In the genomic region with DNA sequence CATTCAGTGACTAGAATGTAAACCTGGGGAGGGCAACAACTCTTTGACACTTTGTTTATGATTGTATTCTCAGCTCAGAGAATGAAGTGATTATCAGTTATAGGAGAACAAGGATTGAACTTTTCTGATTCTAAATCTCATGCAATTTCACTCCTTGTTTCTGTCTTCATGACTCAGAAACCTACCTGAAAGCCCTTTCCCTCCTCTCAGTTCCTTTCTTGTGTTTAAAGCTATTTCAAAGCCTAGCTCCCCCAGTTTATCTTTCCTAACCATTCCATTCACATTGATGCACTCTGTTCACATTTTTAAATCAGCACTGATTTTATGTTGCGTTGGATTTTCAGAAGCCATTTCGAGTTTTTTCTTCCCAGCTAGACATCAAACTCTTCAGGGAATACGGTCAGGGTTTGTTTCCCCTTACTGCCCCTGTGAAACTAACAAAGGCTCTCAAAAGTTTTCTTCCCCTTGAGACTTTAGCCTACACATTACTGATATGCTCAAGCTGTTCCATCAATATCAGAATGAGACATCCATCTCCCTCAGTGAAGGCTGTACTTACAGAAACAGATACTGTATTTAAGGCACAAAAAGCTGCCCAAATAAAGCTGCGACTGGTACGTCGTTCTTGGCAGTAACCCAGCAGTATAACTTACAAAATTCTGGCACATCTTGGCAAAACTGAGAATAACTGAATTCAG, we compare ENCODE assay signal across 23 cellular contexts. TPM values are rescaled to one million over a fixed set of nuclear protein-coding genes. Genes with fewer than 3 reads are reported as not detected.
"Had no signal": no experiment of that assay in that cellular context is flagged by ENCODE, and none has a peak within 500 bp of the region (broad histone marks: within the 10 kb centered on the region; RNA-seq: fewer than 3 reads in every experiment).

No MANE protein-coding gene starts in this region.

- H3K27ac ChIP-seq: ascending aorta, cardiac muscle cell, SK-N-MC, VCaP had no signal

- H3K4me3 ChIP-seq: ascending aorta, cardiac muscle cell, SK-N-MC had no signal

- DNase-seq: activated CD4-positive, alpha-beta memory T cell treated with anti-CD3 and anti-CD28 coated beads for 36 hours; activated CD4-positive, alpha-beta T cell treated with anti-CD3 and anti-CD28 coated beads, Interleukin-2, amount 10 ng/mL, durations not matched to agents 7 days and 5 days; activated CD4-positive, CD25-positive, alpha-beta regulatory T cell; activated CD8-positive, alpha-beta memory T cell treated with anti-CD3 and anti-CD28 coated beads for 24 hours; activated effector memory CD4-positive, alpha-beta T cell treated with anti-CD3 and anti-CD28 coated beads, Interleukin-2, amount 50 U/mL, for 16 hours; activated naive CD4-positive, alpha-beta T cell treated with Interleukin-2 at 50 U/mL for 16 hours; activated naive CD8-positive, alpha-beta T cell treated with anti-CD3 and anti-CD28 coated beads, Interleukin-2, amount 50 U/mL, for 24 hours; activated T-cell treated with anti-CD3 and anti-CD28 coated beads, Interleukin-2, amount 50 U/mL, for 4 hours; amniotic stem cell; Kasumi-1; NCI-H1105 treated with DMSO at 0.1 percent for 48 hours; NCI-H1436 treated with DMSO at 0.1 percent for 48 hours; NCI-H187; NCI-H2081; NCI-H510A treated with DMSO at 0.1 percent for 48 hours; OCI-M1; RPMI8226; T-cell had no signal

- H3K36me3 ChIP-seq: ascending aorta, cardiac muscle cell had no signal

- H3K27me3 ChIP-seq: ascending aorta, cardiac muscle cell had no signal

- H3K4me1 ChIP-seq: ascending aorta had no signal

RNA-seq across cellular contexts. Expression of gene SRPX, which starts 31.1 kb away (rescaled TPM):
- total RNA-seq: activated naive CD4-positive, alpha-beta T cell treated with anti-CD3 and anti-CD28 coated beads, Interleukin-2, amount 50 U/mL, for 72 hours had no signal
